In genomic region chr6:30396833-30397479, GRCh38 we compare ENCODE assay signal across 1 cellular context.
TF ChIP-seq lines count a peak whose summit lies in the region.

No MANE protein-coding gene starts in this region.

TF ChIP-seq in HepG2, 621 proteins besides CTCF, POLR2A, EP300 and RAD21 (continued from another document and continues in another):
- TF ChIP-seq HNF4G (IDR thresholded peaks at IDR 0.05; ENCODE audit: borderline replicate concordance, low read depth, low read length) (no peak), HNF4G (CRISPR knock-in tag; IDR thresholded peaks at IDR 0.05; ENCODE audit: borderline replicate concordance, low read depth) (no peak), ZMYM3 (CRISPR knock-in tag; IDR thresholded peaks at IDR 0.05) (no peak), ZNF331 (CRISPR knock-in tag; IDR thresholded peaks at IDR 0.05) (peak; percentile 47; the same call in 1 of the 2 replicates), ZNF879 (CRISPR knock-in tag; IDR thresholded peaks at IDR 0.05) (no peak), RORA (CRISPR knock-in tag; IDR thresholded peaks at IDR 0.05) (no peak), ZSCAN31 (CRISPR knock-in tag; IDR thresholded peaks at IDR 0.05; ENCODE audit: low read depth) (no peak), ZNF33B (CRISPR knock-in tag; IDR thresholded peaks at IDR 0.05) (no peak), ZNF280B (CRISPR knock-in tag; IDR thresholded peaks at IDR 0.05; ENCODE audit: borderline replicate concordance) (no peak), SP140L (CRISPR knock-in tag; IDR thresholded peaks at IDR 0.05; ENCODE audit: borderline replicate concordance) (no peak), THAP8 (CRISPR knock-in tag; IDR thresholded peaks at IDR 0.05; ENCODE audit: borderline replicate concordance) (no peak), ZBTB40 (IDR thresholded peaks at IDR 0.05) (no peak), ZBTB40 (CRISPR knock-in tag; IDR thresholded peaks at IDR 0.05) (no peak), ZNF552 (CRISPR knock-in tag; IDR thresholded peaks at IDR 0.05; ENCODE audit: borderline replicate concordance) (no peak), RARA (CRISPR knock-in tag; IDR thresholded peaks at IDR 0.05) (no peak), CHCHD3 (CRISPR knock-in tag; IDR thresholded peaks at IDR 0.05) (no peak), GATAD2A (CRISPR knock-in tag; IDR thresholded peaks at IDR 0.05) (no peak; the same call in 1 of the 2 replicates), HNRNPK (IDR thresholded peaks at IDR 0.05; ENCODE audit: low read depth, low read length, poor library complexity, severe bottlenecking) (no peak), ZFP1 (CRISPR knock-in tag; IDR thresholded peaks at IDR 0.05) (no peak), NKX3-1 (CRISPR knock-in tag; IDR thresholded peaks at IDR 0.05) (no peak), ZNF782 (CRISPR knock-in tag; IDR thresholded peaks at IDR 0.05; ENCODE audit: borderline replicate concordance) (no peak), PRMT3 (CRISPR knock-in tag; IDR thresholded peaks at IDR 0.05; ENCODE audit: borderline replicate concordance, low read depth) (no peak), ZNF569 (CRISPR knock-in tag; IDR thresholded peaks at IDR 0.05; ENCODE audit: borderline replicate concordance) (no peak), NCOR1 (IDR thresholded peaks at IDR 0.05; ENCODE audit: borderline replicate concordance, low read length) (no peak), KLF12 (CRISPR knock-in tag; IDR thresholded peaks at IDR 0.05; ENCODE audit: borderline replicate concordance) (no peak), PHB2 (IDR thresholded peaks at IDR 0.05; ENCODE audit: partially characterized antibody) (no peak), LCORL (IDR thresholded peaks at IDR 0.05) (no peak), LCORL (CRISPR knock-in tag; IDR thresholded peaks at IDR 0.05) (peak; percentile 45; the same call in 1 of the 2 replicates), SRSF1 (optimal IDR thresholded peaks at IDR 0.05; ENCODE audit: low read depth, low read length) (no peak), ZNF280D (CRISPR knock-in tag; IDR thresholded peaks at IDR 0.05) (no peak), ZNF691 (CRISPR knock-in tag; IDR thresholded peaks at IDR 0.05; ENCODE audit: borderline replicate concordance, low read depth) (no peak; the same call in 1 of the 2 replicates), ZBTB20 (CRISPR knock-in tag; IDR thresholded peaks at IDR 0.05; ENCODE audit: borderline replicate concordance, low read depth) (no peak), ATAD3A (CRISPR knock-in tag; IDR thresholded peaks at IDR 0.05) (no peak), HCFC1 (IDR thresholded peaks at IDR 0.05; ENCODE audit: low read depth, low read length) (no peak)
- TF ChIP-seq, protein P1, sequence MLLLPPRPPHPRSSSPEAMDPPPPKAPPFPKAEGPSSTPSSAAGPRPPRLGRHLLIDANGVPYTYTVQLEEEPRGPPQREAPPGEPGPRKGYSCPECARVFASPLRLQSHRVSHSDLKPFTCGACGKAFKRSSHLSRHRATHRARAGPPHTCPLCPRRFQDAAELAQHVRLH (CRISPR knock-in tag; IDR thresholded peaks at IDR 0.05; ENCODE audit: borderline replicate concordance, low read depth) = no peak
- TF ChIP-seq, protein P2, sequence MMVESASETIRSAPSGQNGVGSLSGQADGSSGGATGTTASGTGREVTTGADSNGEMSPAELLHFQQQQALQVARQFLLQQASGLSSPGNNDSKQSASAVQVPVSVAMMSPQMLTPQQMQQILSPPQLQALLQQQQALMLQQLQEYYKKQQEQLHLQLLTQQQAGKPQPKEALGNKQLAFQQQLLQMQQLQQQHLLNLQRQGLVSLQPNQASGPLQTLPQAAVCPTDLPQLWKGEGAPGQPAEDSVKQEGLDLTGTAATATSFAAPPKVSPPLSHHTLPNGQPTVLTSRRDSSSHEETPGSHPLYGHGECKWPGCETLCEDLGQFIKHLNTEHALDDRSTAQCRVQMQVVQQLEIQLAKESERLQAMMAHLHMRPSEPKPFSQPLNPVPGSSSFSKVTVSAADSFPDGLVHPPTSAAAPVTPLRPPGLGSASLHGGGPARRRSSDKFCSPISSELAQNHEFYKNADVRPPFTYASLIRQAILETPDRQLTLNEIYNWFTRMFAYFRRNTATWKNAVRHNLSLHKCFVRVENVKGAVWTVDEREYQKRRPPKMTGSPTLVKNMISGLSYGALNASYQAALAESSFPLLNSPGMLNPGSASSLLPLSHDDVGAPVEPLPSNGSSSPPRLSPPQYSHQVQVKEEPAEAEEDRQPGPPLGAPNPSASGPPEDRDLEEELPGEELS (CRISPR knock-in tag; IDR thresholded peaks at IDR 0.05) = no peak
- TF ChIP-seq, protein P3, sequence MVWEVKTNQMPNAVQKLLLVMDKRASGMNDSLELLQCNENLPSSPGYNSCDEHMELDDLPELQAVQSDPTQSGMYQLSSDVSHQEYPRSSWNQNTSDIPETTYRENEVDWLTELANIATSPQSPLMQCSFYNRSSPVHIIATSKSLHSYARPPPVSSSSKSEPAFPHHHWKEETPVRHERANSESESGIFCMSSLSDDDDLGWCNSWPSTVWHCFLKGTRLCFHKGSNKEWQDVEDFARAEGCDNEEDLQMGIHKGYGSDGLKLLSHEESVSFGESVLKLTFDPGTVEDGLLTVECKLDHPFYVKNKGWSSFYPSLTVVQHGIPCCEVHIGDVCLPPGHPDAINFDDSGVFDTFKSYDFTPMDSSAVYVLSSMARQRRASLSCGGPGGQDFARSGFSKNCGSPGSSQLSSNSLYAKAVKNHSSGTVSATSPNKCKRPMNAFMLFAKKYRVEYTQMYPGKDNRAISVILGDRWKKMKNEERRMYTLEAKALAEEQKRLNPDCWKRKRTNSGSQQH (CRISPR knock-in tag; IDR thresholded peaks at IDR 0.05; ENCODE audit: low read depth) = no peak
- TF ChIP-seq, protein P4, sequence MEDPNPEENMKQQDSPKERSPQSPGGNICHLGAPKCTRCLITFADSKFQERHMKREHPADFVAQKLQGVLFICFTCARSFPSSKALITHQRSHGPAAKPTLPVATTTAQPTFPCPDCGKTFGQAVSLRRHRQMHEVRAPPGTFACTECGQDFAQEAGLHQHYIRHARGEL (CRISPR knock-in tag; IDR thresholded peaks at IDR 0.05) = no peak
- TF ChIP-seq, protein P5, sequence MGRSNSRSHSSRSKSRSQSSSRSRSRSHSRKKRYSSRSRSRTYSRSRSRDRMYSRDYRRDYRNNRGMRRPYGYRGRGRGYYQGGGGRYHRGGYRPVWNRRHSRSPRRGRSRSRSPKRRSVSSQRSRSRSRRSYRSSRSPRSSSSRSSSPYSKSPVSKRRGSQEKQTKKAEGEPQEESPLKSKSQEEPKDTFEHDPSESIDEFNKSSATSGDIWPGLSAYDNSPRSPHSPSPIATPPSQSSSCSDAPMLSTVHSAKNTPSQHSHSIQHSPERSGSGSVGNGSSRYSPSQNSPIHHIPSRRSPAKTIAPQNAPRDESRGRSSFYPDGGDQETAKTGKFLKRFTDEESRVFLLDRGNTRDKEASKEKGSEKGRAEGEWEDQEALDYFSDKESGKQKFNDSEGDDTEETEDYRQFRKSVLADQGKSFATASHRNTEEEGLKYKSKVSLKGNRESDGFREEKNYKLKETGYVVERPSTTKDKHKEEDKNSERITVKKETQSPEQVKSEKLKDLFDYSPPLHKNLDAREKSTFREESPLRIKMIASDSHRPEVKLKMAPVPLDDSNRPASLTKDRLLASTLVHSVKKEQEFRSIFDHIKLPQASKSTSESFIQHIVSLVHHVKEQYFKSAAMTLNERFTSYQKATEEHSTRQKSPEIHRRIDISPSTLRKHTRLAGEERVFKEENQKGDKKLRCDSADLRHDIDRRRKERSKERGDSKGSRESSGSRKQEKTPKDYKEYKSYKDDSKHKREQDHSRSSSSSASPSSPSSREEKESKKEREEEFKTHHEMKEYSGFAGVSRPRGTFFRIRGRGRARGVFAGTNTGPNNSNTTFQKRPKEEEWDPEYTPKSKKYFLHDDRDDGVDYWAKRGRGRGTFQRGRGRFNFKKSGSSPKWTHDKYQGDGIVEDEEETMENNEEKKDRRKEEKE (IDR thresholded peaks at IDR 0.05) = no peak
